ENCODE assay signal across 15 cellular contexts in the genomic region with DNA sequence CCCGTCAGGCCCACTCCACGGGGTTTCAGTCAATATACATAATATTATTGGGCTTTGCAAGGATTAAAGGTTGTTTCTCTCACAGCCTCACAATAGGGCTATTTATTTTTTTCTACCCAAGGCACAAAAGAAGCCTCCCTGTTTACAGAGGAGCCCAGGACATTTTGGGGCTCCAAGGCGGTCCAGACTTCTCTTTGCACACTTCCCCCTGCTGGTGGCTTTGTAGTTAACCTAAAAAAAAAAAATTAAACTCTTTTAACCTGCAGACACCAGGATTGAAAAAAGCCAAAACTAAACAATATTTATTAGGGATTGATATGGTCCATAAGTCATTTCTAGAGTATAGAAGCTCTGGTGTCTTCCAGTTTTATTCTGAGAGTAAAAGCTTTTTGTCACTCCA.
DNase-seq lines count a peak whose midpoint lies in the region; ATAC-seq and TF ChIP-seq lines count a peak whose summit lies in the region.
"Had no signal": no experiment of that assay in that cellular context is flagged by ENCODE, and none has a peak within 500 bp of the region (broad histone marks: within the 10 kb centered on the region; RNA-seq: fewer than 3 reads in every experiment).

No MANE protein-coding gene starts in this region.

- H3K4me1 ChIP-seq in DOHH2 (ENCODE audit: control insufficient read depth, low read length) (no peaks in the 10 kb centered on the region), osteoblast (ENCODE audit: insufficient read depth, low read length) (peaks cover 32% of the 10 kb centered on the region)

- no peak overlapping the region for H3K27ac ChIP-seq in DOHH2 (ENCODE audit: low read depth, low read length)
- no peak overlapping the region for H3K27ac ChIP-seq in osteoblast (ENCODE audit: low read depth, low read length)
- no peak overlapping the region for H3K27ac ChIP-seq in substantia nigra (ENCODE audit: low read depth, low read length, poor library complexity, severe bottlenecking)
- H3K27ac ChIP-seq: ascending aorta, epithelial cell of prostate, SK-N-MC had no signal

- H3K79me2 ChIP-seq in DOHH2 (ENCODE audit: control insufficient read depth, low read length) (no peaks in the 10 kb centered on the region), osteoblast (ENCODE audit: insufficient read depth, low read length) (no peaks in the 10 kb centered on the region)

- H4K20me1 ChIP-seq in DOHH2 (ENCODE audit: control insufficient read depth, insufficient read depth, low read depth, low read length) (no peaks in the 10 kb centered on the region), osteoblast (ENCODE audit: insufficient read depth, low read length) (no peaks in the 10 kb centered on the region)

- H3K27ac Mint-ChIP-seq in brain: no peak overlapping the region
- H3K27ac Mint-ChIP-seq: activated T-helper 1 cell treated with anti-CD3 and anti-CD28 coated beads, Interleukin-12 subunit alpha, Interleukin-12 subunit beta, Interleukin-2, Interleukin-4 antibody, amounts not matched to agents 30 ng/mL and 10 ng/mL and 1 ng/mL, durations not matched to agents 14 hours and 24 hours and 36 hours had no signal

- no peaks in the 10 kb centered on the region for H3F3A ChIP-seq in DOHH2 (ENCODE audit: control insufficient read depth, insufficient read depth)

- H3K4me3 ChIP-seq in DOHH2 (ENCODE audit: low read length): no peak overlapping the region
- no peak overlapping the region for H3K4me3 ChIP-seq in NB4 (ENCODE audit: low read depth, low read length)
- no peak overlapping the region for H3K4me3 ChIP-seq in osteoblast (ENCODE audit: insufficient read depth, low read length)
- H3K4me3 ChIP-seq: ascending aorta, SK-N-MC had no signal

- H2AFZ ChIP-seq in osteoblast (ENCODE audit: low read length): no peak overlapping the region

- H3K4me2 ChIP-seq in DOHH2 (ENCODE audit: low read length) (no peak overlapping the region), osteoblast (ENCODE audit: insufficient read depth, low read length) (no peak overlapping the region)

- no peaks in the 10 kb centered on the region for H3K9me2 ChIP-seq in DOHH2 (replicated peaks; ENCODE audit: control insufficient read depth, low read length)

- H3K4me1 Mint-ChIP-seq in brain: peaks cover 41% of the 10 kb centered on the region

- DNase-seq in NB4 (ENCODE audit: low read depth): peak; percentile 21
- no peak for DNase-seq in osteoblast (ENCODE audit: insufficient read length, low spot score, missing footprints)
- DNase-seq in substantia nigra (lab: John Stamatoyannopoulos, UW): no peak
- no peak for DNase-seq in NCI-H82 treated with DMSO at 0.1 percent for 48 hours (lab: John Stamatoyannopoulos, UW; ENCODE audit: unreplicated experiment)
- DNase-seq: activated CD4-positive, alpha-beta T cell treated with anti-CD3 and anti-CD28 coated beads for 1 hour; DND-41; NCI-H446; right cardiac atrium had no signal

- ATAC-seq in esophagus mucosa: no peak
- ATAC-seq: right cardiac atrium had no signal

- H3K36me3 ChIP-seq in DOHH2 (ENCODE audit: control insufficient read depth, low read length): no peaks in the 10 kb centered on the region
- H3K36me3 ChIP-seq in osteoblast (ENCODE audit: insufficient read depth, low read length): no peaks in the 10 kb centered on the region
- H3K36me3 ChIP-seq: ascending aorta had no signal

- TF ChIP-seq CTCF in DOHH2 (IDR thresholded peaks at IDR 0.05; ENCODE audit: low read depth, low read length, poor library complexity, severe bottlenecking) (peak; percentile 28), NB4 (IDR thresholded peaks at IDR 0.05; ENCODE audit: low read depth, low read length) (peak; percentile 17), brain (conservative IDR thresholded peaks at IDR 0.05) (peak; percentile 42 to 43), osteoblast (IDR thresholded peaks at IDR 0.05; ENCODE audit: extremely low read depth, low read depth, low read length) (peak; percentile 44)

- no peaks in the 10 kb centered on the region; the same call in 1 of the 2 replicates for H3K27me3 ChIP-seq in DOHH2 (ENCODE audit: control insufficient read depth, low read length)
- H3K27me3 ChIP-seq in osteoblast (ENCODE audit: insufficient read depth, low read length): no peaks in the 10 kb centered on the region
- H3K27me3 ChIP-seq: ascending aorta had no signal

- peaks cover 3 to 14% (median 8%) of the 10 kb centered on the region in 5 experiments for H3K9me3 Mint-ChIP-seq in brain

- no peak for TF ChIP-seq POLR2A in NB4 (IDR thresholded peaks at IDR 0.05; ENCODE audit: extremely low read depth, insufficient read length)

- H3K27me3 Mint-ChIP-seq in brain: peaks cover 5% of the 10 kb centered on the region

- H3K9me3 ChIP-seq in DOHH2 (ENCODE audit: control insufficient read depth, insufficient read depth, low read length): peaks cover 4% of the 10 kb centered on the region; the same call in 1 of the 2 replicates
- H3K9me3 ChIP-seq in osteoblast (ENCODE audit: low read depth, low read length): no peaks in the 10 kb centered on the region
- H3K9me3 ChIP-seq: ascending aorta had no signal

- H3K4me3 Mint-ChIP-seq in brain: no peak overlapping the region
- H3K4me3 Mint-ChIP-seq: activated T-helper 1 cell treated with anti-CD3 and anti-CD28 coated beads, Interleukin-12 subunit alpha, Interleukin-12 subunit beta, Interleukin-2, Interleukin-4 antibody, amounts not matched to agents 30 ng/mL and 10 ng/mL and 1 ng/mL, durations not matched to agents 14 hours and 24 hours and 36 hours had no signal

- H3K36me3 Mint-ChIP-seq in brain: no peaks in the 10 kb centered on the region
